In genomic region chr10:119447421-119447820, GRCh38 we compare ENCODE assay signal across 23 cellular contexts.
"Had no signal": no experiment of that assay in that cellular context is flagged by ENCODE, and none has a peak within 500 bp of the region (broad histone marks: within the 10 kb centered on the region; RNA-seq: fewer than 3 reads in every experiment).

No MANE protein-coding gene starts in this region.

- H3K27ac ChIP-seq: breast epithelium, SJCRH30, VCaP had no signal

- H3K27me3 ChIP-seq: breast epithelium, SJCRH30 had no signal

- H3K36me3 ChIP-seq: breast epithelium, SJCRH30 had no signal

- H3K9me3 ChIP-seq: breast epithelium, SJCRH30, SK-N-SH had no signal

- H3K9me3 Mint-ChIP-seq: activated naive CD4-positive, alpha-beta T cell treated with anti-CD3 and anti-CD28 coated beads, Interleukin-2, amount 50 U/mL, for 24 hours; activated T-cell treated with anti-CD3 and anti-CD28 coated beads, Interleukin-2, amount 50 U/mL, for 24 hours; activated T-helper 1 cell treated with anti-CD3 and anti-CD28 coated beads, Interleukin-12 subunit alpha, Interleukin-12 subunit beta, Interleukin-2, Interleukin-4 antibody, amounts not matched to agents 30 ng/mL and 10 ng/mL and 1 ng/mL, durations not matched to agents 14 hours and 24 hours and 36 hours had no signal

- H3K27me3 Mint-ChIP-seq: activated CD8-positive, alpha-beta memory T cell treated with anti-CD3 and anti-CD28 coated beads, Interleukin-2, amount 10 ng/mL, durations not matched to agents 7 days and 5 days; activated naive CD4-positive, alpha-beta T cell treated with anti-CD3 and anti-CD28 coated beads, Interleukin-2, amount 50 U/mL, for 24 hours; activated T-cell treated with anti-CD3 and anti-CD28 coated beads, Interleukin-2, amount 50 U/mL, for 24 hours had no signal

- ATAC-seq: activated CD8-positive, alpha-beta memory T cell treated with anti-CD3 and anti-CD28 coated beads, Interleukin-2, amount 10 ng/mL, durations not matched to agents 7 days and 5 days had no signal

- H3K4me3 Mint-ChIP-seq: activated CD8-positive, alpha-beta memory T cell treated with anti-CD3 and anti-CD28 coated beads, Interleukin-2, amount 10 ng/mL, durations not matched to agents 7 days and 5 days; activated naive CD4-positive, alpha-beta T cell treated with anti-CD3 and anti-CD28 coated beads, Interleukin-2, amount 50 U/mL, for 24 hours; activated T-cell treated with anti-CD3 and anti-CD28 coated beads, Interleukin-2, amount 50 U/mL, for 24 hours; activated T-helper 1 cell treated with anti-CD3 and anti-CD28 coated beads, Interleukin-12 subunit alpha, Interleukin-12 subunit beta, Interleukin-2, Interleukin-4 antibody, amounts not matched to agents 30 ng/mL and 10 ng/mL and 1 ng/mL, durations not matched to agents 14 hours and 24 hours and 36 hours had no signal

- H3K36me3 Mint-ChIP-seq: activated CD8-positive, alpha-beta memory T cell treated with anti-CD3 and anti-CD28 coated beads, Interleukin-2, amount 10 ng/mL, durations not matched to agents 7 days and 5 days had no signal

- H3K27ac Mint-ChIP-seq: activated CD8-positive, alpha-beta memory T cell treated with anti-CD3 and anti-CD28 coated beads, Interleukin-2, amount 10 ng/mL, durations not matched to agents 7 days and 5 days; activated naive CD4-positive, alpha-beta T cell treated with anti-CD3 and anti-CD28 coated beads, Interleukin-2, amount 50 U/mL, for 24 hours; activated T-cell treated with anti-CD3 and anti-CD28 coated beads, Interleukin-2, amount 50 U/mL, for 24 hours; activated T-helper 1 cell treated with anti-CD3 and anti-CD28 coated beads, Interleukin-12 subunit alpha, Interleukin-12 subunit beta, Interleukin-2, Interleukin-4 antibody, amounts not matched to agents 30 ng/mL and 10 ng/mL and 1 ng/mL, durations not matched to agents 14 hours and 24 hours and 36 hours had no signal

- H3K4me3 ChIP-seq: breast epithelium, SJCRH30 had no signal

- DNase-seq: activated CD4-positive, CD25-positive, alpha-beta regulatory T cell; activated CD8-positive, alpha-beta memory T cell treated with anti-CD3 and anti-CD28 coated beads, Interleukin-2, amount 10 ng/mL, durations not matched to agents 7 days and 5 days; activated effector memory CD4-positive, alpha-beta T cell treated with Interleukin-2 at 50 U/mL for 16 hours; activated naive CD4-positive, alpha-beta T cell; activated T-cell treated with anti-CD3 and anti-CD28 coated beads, Interleukin-2, amount 50 U/mL, for 24 hours; aorta; KG1; NCI-H1048; NCI-H1417; NCI-H1694; NCI-H2029; NCI-H2107; NCI-H345; NCI-H510A; NCI-H526 treated with DMSO at 0.1 percent for 48 hours; NCI-H82; SJCRH30; SK-N-SH; T-helper 1 cell had no signal

- H3K4me1 ChIP-seq: breast epithelium had no signal
